Comparison of ENCODE assay signal across 28 cellular contexts in genomic region chr1:58732087-58732486, GRCh38. TPM values are rescaled to one million over a fixed set of nuclear protein-coding genes. Genes with fewer than 3 reads are reported as not detected.
DNase-seq lines count a peak whose midpoint lies in the region; TF ChIP-seq lines count a peak whose summit lies in the region.
"Had no signal": no experiment of that assay in that cellular context is flagged by ENCODE, and none has a peak within 500 bp of the region (broad histone marks: within the 10 kb centered on the region; RNA-seq: fewer than 3 reads in every experiment).

No MANE protein-coding gene starts in this region.

- no peaks in the 10 kb centered on the region for H3K36me3 ChIP-seq in mammary epithelial cell (ENCODE audit: insufficient read depth, low read length)
- H3K36me3 ChIP-seq in rectal smooth muscle tissue (ENCODE audit: control insufficient read depth, insufficient read depth, low read length), result no peaks in the 10 kb centered on the region
- H3K36me3 ChIP-seq: tibial artery had no signal

- H3K27ac Mint-ChIP-seq in MCF 10A (ENCODE audit: low read depth, unreplicated experiment), result no peak overlapping the region
- no peak overlapping the region for H3K27ac Mint-ChIP-seq in type B pancreatic cell
- H3K27ac Mint-ChIP-seq: activated naive CD4-positive, alpha-beta T cell treated with anti-CD3 and anti-CD28 coated beads for 36 hours; CD4-positive, alpha-beta memory T cell; HFFc6; naive thymus-derived CD4-positive, alpha-beta T cell; stimulated activated naive CD8-positive, alpha-beta T cell treated with anti-CD3 and anti-CD28 coated beads, Interleukin-15, amount 100 ng/mL, for 72 hours had no signal

- H3K4me3 ChIP-seq in mammary epithelial cell (replicated peaks in 1 of 3; ENCODE audit: insufficient read depth in 1 of 3, low read depth in 2 of 3, low read length in 3 of 3) (no peak overlapping the region), rectal smooth muscle tissue (ENCODE audit: low read length) (no peak overlapping the region)
- H3K4me3 ChIP-seq: PC-9, tibial artery had no signal

- no TSS peak for BruUV-seq in mammary epithelial cell (replicated peaks; lab: Mats Ljungman, UMichigan)
- no TSS peak for BruUV-seq in MCF 10A (replicated peaks; lab: Mats Ljungman, UMichigan)

- H3K9me3 Mint-ChIP-seq in MCF 10A (ENCODE audit: unreplicated experiment), result no peaks in the 10 kb centered on the region
- H3K9me3 Mint-ChIP-seq in type B pancreatic cell, result peaks cover 6% of the 10 kb centered on the region
- H3K9me3 Mint-ChIP-seq: activated naive CD4-positive, alpha-beta T cell treated with anti-CD3 and anti-CD28 coated beads for 36 hours; CD4-positive, alpha-beta memory T cell; HFFc6; naive thymus-derived CD4-positive, alpha-beta T cell; stimulated activated naive CD8-positive, alpha-beta T cell treated with anti-CD3 and anti-CD28 coated beads, Interleukin-15, amount 100 ng/mL, for 72 hours had no signal

- no peak overlapping the region for H3K4me2 ChIP-seq in mammary epithelial cell (ENCODE audit: insufficient read depth, low read depth, low read length)
- H3K4me2 ChIP-seq: PC-9 had no signal

- H3K4me3 Mint-ChIP-seq in MCF 10A (ENCODE audit: unreplicated experiment), result no peak overlapping the region
- no peak overlapping the region for H3K4me3 Mint-ChIP-seq in type B pancreatic cell
- H3K4me3 Mint-ChIP-seq: activated naive CD4-positive, alpha-beta T cell treated with anti-CD3 and anti-CD28 coated beads for 36 hours; CD4-positive, alpha-beta memory T cell; HFFc6; naive thymus-derived CD4-positive, alpha-beta T cell; stimulated activated naive CD8-positive, alpha-beta T cell treated with anti-CD3 and anti-CD28 coated beads, Interleukin-15, amount 100 ng/mL, for 72 hours had no signal

- POLR2A ChIA-PET in MCF 10A (lab: Yijun Ruan, JAX), result interaction anchor here (0.6 to 1.2 kb wide), 5 partner anchors 31 to 1101 kb away, joined by 3 to 5 read pairs (median 3); no protein-coding TSS in a partner anchor

- H3K27me3 Mint-ChIP-seq in MCF 10A (ENCODE audit: insufficient read depth, unreplicated experiment) (no peaks in the 10 kb centered on the region), type B pancreatic cell (no peaks in the 10 kb centered on the region)
- H3K27me3 Mint-ChIP-seq: CD4-positive, alpha-beta memory T cell; naive thymus-derived CD4-positive, alpha-beta T cell; stimulated activated naive CD8-positive, alpha-beta T cell treated with anti-CD3 and anti-CD28 coated beads, Interleukin-15, amount 100 ng/mL, for 72 hours had no signal

- dilution Hi-C loops in mammary epithelial cell (cut with HindIII; ENCODE audit: low sequenced_read_pairs), result no loop called here

- H3K79me2 ChIP-seq in mammary epithelial cell (ENCODE audit: insufficient read depth, low read length), result no peaks in the 10 kb centered on the region

- no peak for DNase-seq in mammary epithelial cell
- no peak for DNase-seq in MCF 10A (ENCODE audit: unreplicated experiment)
- DNase-seq in amniotic stem cell (lab: John Stamatoyannopoulos, UW), result peak; percentile 32
- DNase-seq in fibroblast of gingiva (ENCODE audit: low read depth), result peak; percentile 74
- no peak for DNase-seq in type B pancreatic cell (ENCODE audit: extremely low spot score, unreplicated experiment)
- DNase-seq in activated naive CD4-positive, alpha-beta T cell treated with anti-CD3 and anti-CD28 coated beads, Interleukin-2, amount 50 U/mL, for 16 hours, result no peak
- DNase-seq in medulla oblongata (ENCODE audit: extremely low spot score), result no peak
- DNase-seq: 8988T; activated CD4-positive, alpha-beta T cell treated with anti-CD3 and anti-CD28 coated beads for 48 hours; activated naive CD4-positive, alpha-beta T cell treated with anti-CD3 and anti-CD28 coated beads for 36 hours; caudate nucleus; CD4-positive, alpha-beta memory T cell; GOT3; HFFc6; hippocampal formation; midbrain; naive thymus-derived CD4-positive, alpha-beta T cell; NCI-H1092 treated with DMSO at 0.1 percent for 48 hours; NCI-H1930; NCI-H524; nucleus accumbens; PC-9; SHP77; small intestine; stimulated activated naive CD8-positive, alpha-beta T cell treated with anti-CD3 and anti-CD28 coated beads, Interleukin-15, amount 100 ng/mL, for 72 hours; tibial artery had no signal

- no peak overlapping the region for H3K27ac ChIP-seq in mammary epithelial cell (ENCODE audit: insufficient read depth, low read depth, low read length)
- H3K27ac ChIP-seq in rectal smooth muscle tissue (ENCODE audit: low read depth, low read length), result peak overlapping the region; percentile 39
- H3K27ac ChIP-seq: PC-9, tibial artery, VCaP had no signal

- CTCF ChIA-PET in mammary epithelial cell (lab: Charles Lee; ENCODE audit: low non-redundant PET), result no interaction called here
- CTCF ChIA-PET in MCF 10A (lab: Yijun Ruan, JAX), result interaction anchor here (0.9 to 1.3 kb wide), 3 partner anchors 37 to 1027 kb away, joined by 3 to 5 read pairs (median 3); no protein-coding TSS in a partner anchor

- H3K36me3 Mint-ChIP-seq in MCF 10A (ENCODE audit: insufficient read depth, unreplicated experiment) (no peaks in the 10 kb centered on the region), type B pancreatic cell (no peaks in the 10 kb centered on the region)
- H3K36me3 Mint-ChIP-seq: CD4-positive, alpha-beta memory T cell; naive thymus-derived CD4-positive, alpha-beta T cell had no signal

- H2AFZ ChIP-seq in mammary epithelial cell (ENCODE audit: low read depth, low read length), result peak overlapping the region; percentile 5
- H2AFZ ChIP-seq: PC-9 had no signal

- in situ Hi-C loops in mammary epithelial cell (cut with MboI; ENCODE audit: low sequenced_read_pairs in 2 of 2), result loop anchor here in 1 of 2 donors (25.0 kb wide), 1 partner anchor 1030 kb away; no protein-coding TSS in a partner anchor

- WGBS in mammary epithelial cell (ENCODE audit: low coverage, missing lambda C conversion rate), result 48% methylated on average over 2 of the region's 2 CpGs

- H3K27me3 ChIP-seq in mammary epithelial cell (ENCODE audit: insufficient read depth, low read length) (no peaks in the 10 kb centered on the region), rectal smooth muscle tissue (ENCODE audit: control insufficient read depth, insufficient read depth, low read length) (no peaks in the 10 kb centered on the region)
- H3K27me3 ChIP-seq: tibial artery had no signal

- no peak overlapping the region for H3K9ac ChIP-seq in mammary epithelial cell (ENCODE audit: insufficient read depth, low read length)
- H3K9ac ChIP-seq in rectal smooth muscle tissue (ENCODE audit: low read length), result no peak overlapping the region

- no peak for TF ChIP-seq CTCF in mammary epithelial cell (conservative IDR thresholded peaks at IDR 0.05 in 1 of 2, IDR thresholded peaks at IDR 0.05 in 1 of 2; ENCODE audit: extremely low read depth in 1 of 2, insufficient read depth in 1 of 2, low read depth in 1 of 2, low read length in 2 of 2)
- TF ChIP-seq CTCF in MCF 10A (IDR thresholded peaks at IDR 0.05; ENCODE audit: unreplicated experiment), result no peak
- no peak for TF ChIP-seq CTCF in type B pancreatic cell (conservative IDR thresholded peaks at IDR 0.05)

- peaks cover 16% of the 10 kb centered on the region for H3K4me1 ChIP-seq in mammary epithelial cell (ENCODE audit: insufficient read depth, low read length)
- H3K4me1 ChIP-seq in rectal smooth muscle tissue (ENCODE audit: control insufficient read depth, insufficient read depth, low read length), result peaks cover 5% of the 10 kb centered on the region

- intact Hi-C loops in mammary epithelial cell (cut with micrococcal nuclease), result no loop called here
- intact Hi-C loops in MCF 10A (cut with micrococcal nuclease), result no loop called here

- H3K4me1 Mint-ChIP-seq in MCF 10A (ENCODE audit: insufficient read depth, unreplicated experiment) (peaks cover 10% of the 10 kb centered on the region), type B pancreatic cell (ENCODE audit: unreplicated experiment) (peaks cover 5% of the 10 kb centered on the region)

- H4K20me1 ChIP-seq in mammary epithelial cell (ENCODE audit: insufficient read depth, low read length), result no peaks in the 10 kb centered on the region

- peaks cover 12% of the 10 kb centered on the region for H3K9me3 ChIP-seq in mammary epithelial cell (replicated peaks; ENCODE audit: insufficient read depth, low read length)
- H3K9me3 ChIP-seq: tibial artery had no signal

RNA-seq across cellular contexts. Expression of gene MYSM1, which starts 32.2 kb away (rescaled TPM):
- total RNA-seq in mammary epithelial cell (10 to 100 TPM; 23.8 to 46.1 TPM), MCF 10A (2022) (22.0 and 25.0 TPM in 2 replicates), type B pancreatic cell (ENCODE audit: low replicate concordance) (45.9 and 46.8 TPM in 2 replicates)
- 6.3 TPM for polyA plus RNA-seq in mammary epithelial cell
- polyA minus RNA-seq in mammary epithelial cell, result 1.7 TPM

RNA-seq across cellular contexts. Expression of gene JUN, which starts 51.8 kb away (rescaled TPM):
- total RNA-seq in mammary epithelial cell, result 10 to 100 TPM; 61.1 to 78.7 TPM
- polyA plus RNA-seq in mammary epithelial cell, result 24.6 TPM
- 25.1 TPM for polyA minus RNA-seq in mammary epithelial cell
- total RNA-seq in MCF 10A (2022), result 60.6 and 71.5 TPM in 2 replicates
- total RNA-seq in type B pancreatic cell (ENCODE audit: low replicate concordance), result 160 and 262 TPM in 2 replicates

Comparison
In these comparisons a context has a peak if more than half of its experiments do, and no peak if none do; other contexts are left out.
1. DNase-seq: peak in amniotic stem cell (single experiment) and fibroblast of gingiva (single experiment); none in mammary epithelial cell (single experiment), MCF 10A (single experiment), type B pancreatic cell (single experiment), activated naive CD4-positive, alpha-beta T cell treated with anti-CD3 and anti-CD28 coated beads, Interleukin-2, amount 50 U/mL, for 16 hours (single experiment) and medulla oblongata (single experiment).